In genomic region chr2:12636837-12637581, GRCh38 we compare ENCODE assay signal across 17 cellular contexts.
A peak's percentile ranks its signal among the peaks of the same experiment; 100 is the strongest.
DNase-seq lines count a peak whose midpoint lies in the region; ATAC-seq and TF ChIP-seq lines count a peak whose summit lies in the region.
"Had no signal": no experiment of that assay in that cellular context is flagged by ENCODE, and none has a peak within 500 bp of the region (broad histone marks: within the 10 kb centered on the region; RNA-seq: fewer than 3 reads in every experiment).

No MANE protein-coding gene starts in this region.

- CTCF ChIA-PET in Caco-2 (lab: Charles Lee), result no interaction called here

- ATAC-seq in Right ventricle myocardium superior (ENCODE audit: poor library complexity), result peak; percentile 65
- no peak for ATAC-seq in HG03175 (IDR thresholded peaks at IDR 0.05; ENCODE audit: unreplicated experiment)
- no peak for ATAC-seq in HG02885 (IDR thresholded peaks at IDR 0.05; ENCODE audit: poor library complexity, unreplicated experiment)
- ATAC-seq: effector memory CD8-positive, alpha-beta T cell had no signal

- H3K4me1 Mint-ChIP-seq in Caco-2 (ENCODE audit: low read depth, unreplicated experiment), result no peaks in the 10 kb centered on the region
- H3K4me1 Mint-ChIP-seq: immature natural killer cell had no signal

- H3K27me3 ChIP-seq in right atrium auricular region, result no peaks in the 10 kb centered on the region
- no peaks in the 10 kb centered on the region for H3K27me3 ChIP-seq in Caco-2 (replicated peaks; ENCODE audit: control insufficient read depth, insufficient read depth, low read length)
- H3K27me3 ChIP-seq: ovary had no signal

- POLR2A ChIA-PET in Caco-2 (lab: Charles Lee), result no interaction called here

- intact Hi-C loops in Right ventricle myocardium superior (cut with DNase I) (no loop called here), Caco-2 (cut with micrococcal nuclease; ENCODE audit: unreplicated experiment) (no loop called here)

- H3K9me3 Mint-ChIP-seq in Caco-2 (ENCODE audit: unreplicated experiment), result no peaks in the 10 kb centered on the region
- H3K9me3 Mint-ChIP-seq: HFFc6, immature natural killer cell had no signal

- WGBS in mesodermal cell (ENCODE audit: insufficient coverage in 2 of 2), 2 experiments, result 67 to 89% methylated on average over 1 of the region's 1 CpG

- H3K4me3 ChIP-seq in right atrium auricular region (no peak overlapping the region), mesodermal cell (ENCODE audit: extremely low read depth, insufficient read depth, low read length, poor library complexity, severe bottlenecking) (no peak overlapping the region), Caco-2 (ENCODE audit: low read depth, low read length) (no peak overlapping the region)
- H3K4me3 ChIP-seq: ovary had no signal

- H3K27ac ChIP-seq in right atrium auricular region, result no peak overlapping the region
- peak overlapping the region; percentile 18 for H3K27ac ChIP-seq in mesodermal cell (ENCODE audit: low read depth, low read length, severe bottlenecking)
- H3K27ac ChIP-seq: ovary had no signal

- H3K9me3 ChIP-seq in right atrium auricular region (no peaks in the 10 kb centered on the region), mesodermal cell (ENCODE audit: control insufficient read depth, low read length) (no peaks in the 10 kb centered on the region), Caco-2 (no peaks in the 10 kb centered on the region)
- H3K9me3 ChIP-seq: ovary had no signal

- H3K4me3 Mint-ChIP-seq in Caco-2 (ENCODE audit: unreplicated experiment), result no peak overlapping the region
- H3K4me3 Mint-ChIP-seq: effector memory CD8-positive, alpha-beta T cell; HFFc6; immature natural killer cell had no signal

- H3K27ac Mint-ChIP-seq in Caco-2 (ENCODE audit: unreplicated experiment), result no peak overlapping the region
- H3K27ac Mint-ChIP-seq: effector memory CD8-positive, alpha-beta T cell; HFFc6 had no signal

- H3K36me3 Mint-ChIP-seq in Caco-2 (ENCODE audit: insufficient read depth, unreplicated experiment), result no peaks in the 10 kb centered on the region

- TF ChIP-seq CTCF in right atrium auricular region (IDR thresholded peaks at IDR 0.05) (no peak), Caco-2 (IDR thresholded peaks at IDR 0.05; ENCODE audit: insufficient read depth in 1 of 2, low read depth in 1 of 2, low read length in 1 of 2, severe bottlenecking in 1 of 2, unreplicated experiment in 1 of 2) (no peak)

- H3K27me3 Mint-ChIP-seq in Caco-2 (ENCODE audit: insufficient read depth, unreplicated experiment), result peaks cover 16% of the 10 kb centered on the region

- H3K36me3 ChIP-seq in right atrium auricular region (no peaks in the 10 kb centered on the region), mesodermal cell (ENCODE audit: control insufficient read depth, insufficient read depth, low read length) (no peaks in the 10 kb centered on the region), Caco-2 (ENCODE audit: control insufficient read depth, insufficient read depth, low read length) (no peaks in the 10 kb centered on the region)
- H3K36me3 ChIP-seq: ovary had no signal

- no peak for DNase-seq in Right ventricle myocardium superior
- DNase-seq in right atrium auricular region (ENCODE audit: low spot score), result no peak
- DNase-seq in dermis blood vessel endothelial cell, result peak; percentile 57
- no peak for DNase-seq in NCI-H524 (lab: John Stamatoyannopoulos, UW)
- DNase-seq in Caco-2, result no peak
- DNase-seq: ACHN; anterior cingulate cortex; effector memory CD8-positive, alpha-beta T cell; immature natural killer cell; NCI-H146; NCI-H446 treated with DMSO at 0.1 percent for 48 hours; OCI-M1; ovary had no signal

- peaks cover 0 to 8% of the 10 kb centered on the region in 2 donors for H3K4me1 ChIP-seq in right atrium auricular region
- H3K4me1 ChIP-seq in mesodermal cell (ENCODE audit: control insufficient read depth, insufficient read depth, low read length, poor library complexity, severe bottlenecking), result no peaks in the 10 kb centered on the region
- H3K4me1 ChIP-seq in Caco-2, result no peaks in the 10 kb centered on the region

- BruUV-seq in Caco-2 (replicated peaks; lab: Mats Ljungman, UMichigan), result no TSS peak
